Comparison of ENCODE assay signal across 2 cellular contexts in the genomic region with DNA sequence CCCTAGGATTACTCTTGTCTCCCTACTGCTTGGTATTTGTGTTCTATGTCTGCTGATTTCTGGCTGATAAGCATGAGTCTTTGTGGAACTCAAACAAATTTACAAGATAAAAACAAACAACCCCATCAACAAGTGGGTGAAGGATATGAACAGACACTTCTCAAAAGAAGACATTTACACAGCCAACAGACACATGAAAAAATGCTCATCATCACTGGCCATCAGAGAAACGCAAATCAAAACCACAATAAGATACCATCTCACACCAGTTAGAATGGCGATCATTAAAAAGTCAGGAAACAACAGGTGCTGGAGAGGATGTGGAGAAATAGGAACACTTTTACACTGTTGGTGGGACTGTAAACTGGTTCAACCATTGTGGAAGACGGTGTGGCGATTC.
DNase-seq lines count a peak whose midpoint lies in the region; TF ChIP-seq lines count a peak whose summit lies in the region.
"Not testable (repeated sequence)": the region's sequence is repeated elsewhere in the genome, so short reads cannot be mapped to it uniquely, and the experiment has no call there.

No MANE protein-coding gene starts in this region.

- TF ChIP-seq CTCF in HEK293 (tag by site-specific recombination; IDR thresholded peaks at IDR 0.05); LNCaP clone FGC (IDR thresholded peaks at IDR 0.05; ENCODE audit: control insufficient read depth, extremely low read depth, insufficient read depth): not testable (repeated sequence)

- not testable (repeated sequence) for H3K36me3 ChIP-seq in HEK293 (ENCODE audit: control insufficient read depth in 2 of 2, insufficient read depth in 1 of 2, low read length in 2 of 2)

- not testable (repeated sequence) for H3K4me3 ChIP-seq in HEK293 (ENCODE audit: low read depth, low read length); LNCaP clone FGC (ENCODE audit: low read depth, low read length)

- POLR2A ChIA-PET in HEK293 (lab: Yijun Ruan, JAX) = not testable (repeated sequence)

- not testable (repeated sequence) for H3K27ac ChIP-seq in HEK293 (ENCODE audit: extremely low read depth, low read depth, low read length)

- DNase-seq in LNCaP clone FGC (ENCODE audit: low read depth) = peak; percentile 57

- H3K9me3 ChIP-seq in HEK293 (ENCODE audit: control insufficient read depth, insufficient read depth, low read depth, low read length) = not testable (repeated sequence)

- CTCF ChIA-PET in HEK293 (lab: Yijun Ruan, JAX) = interaction anchor here (0.8 kb wide), 1 partner anchor 314 kb away, joined by 4 read pairs; no protein-coding TSS in a partner anchor

- not testable (repeated sequence) for H3K4me1 ChIP-seq in HEK293 (ENCODE audit: control insufficient read depth, insufficient read depth, low read length)

TF ChIP-seq in HEK293, 187 proteins besides CTCF, POLR2A, EP300 and RAD21:
- peak; percentile 88 for TF ChIP-seq SCRT1 (tag by site-specific recombination; IDR thresholded peaks at IDR 0.05; ENCODE audit: borderline replicate concordance)
- TF ChIP-seq SCRT2 (tag by site-specific recombination; IDR thresholded peaks at IDR 0.05) = peak; percentile 87
TF ChIP-seq in HEK293: peak in this region for 2; not testable (repeated sequence) for 185.
